ENCODE assay signal across 1 cellular context in the genomic region with DNA sequence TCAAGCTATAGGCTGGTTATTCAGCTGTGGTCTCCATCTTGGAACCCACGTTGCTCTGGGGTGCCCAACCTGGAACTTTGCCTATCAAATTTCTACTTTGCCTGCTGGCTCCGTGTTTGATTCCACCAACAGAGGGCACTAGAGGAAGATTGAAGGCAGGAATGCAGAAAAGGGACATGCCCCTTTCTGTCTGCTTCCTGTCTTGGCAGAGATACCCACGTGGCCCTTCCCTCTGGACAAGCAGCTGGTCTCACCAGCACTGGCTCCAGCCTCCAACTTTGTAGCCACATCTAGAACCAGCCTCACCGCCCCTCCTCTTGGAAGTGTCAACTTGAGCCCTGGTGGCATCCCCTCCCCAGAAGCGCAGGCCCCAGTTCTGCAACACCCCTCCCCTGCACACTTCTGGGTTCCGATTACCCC.
TF ChIP-seq lines count a peak whose summit lies in the region.

No MANE protein-coding gene starts in this region.

TF ChIP-seq in H1, 55 proteins besides CTCF, POLR2A, EP300 and RAD21:
- TF ChIP-seq TEAD4 (IDR thresholded peaks at IDR 0.05; ENCODE audit: low read depth, low read length) (peak; percentile 93), TAF7 (optimal IDR thresholded peaks at IDR 0.05; ENCODE audit: borderline replicate concordance, low read depth, low read length) (no peak), YY1 (IDR thresholded peaks at IDR 0.05; ENCODE audit: low read depth, low read length) (peak; percentile 71)
